In the genomic region with DNA sequence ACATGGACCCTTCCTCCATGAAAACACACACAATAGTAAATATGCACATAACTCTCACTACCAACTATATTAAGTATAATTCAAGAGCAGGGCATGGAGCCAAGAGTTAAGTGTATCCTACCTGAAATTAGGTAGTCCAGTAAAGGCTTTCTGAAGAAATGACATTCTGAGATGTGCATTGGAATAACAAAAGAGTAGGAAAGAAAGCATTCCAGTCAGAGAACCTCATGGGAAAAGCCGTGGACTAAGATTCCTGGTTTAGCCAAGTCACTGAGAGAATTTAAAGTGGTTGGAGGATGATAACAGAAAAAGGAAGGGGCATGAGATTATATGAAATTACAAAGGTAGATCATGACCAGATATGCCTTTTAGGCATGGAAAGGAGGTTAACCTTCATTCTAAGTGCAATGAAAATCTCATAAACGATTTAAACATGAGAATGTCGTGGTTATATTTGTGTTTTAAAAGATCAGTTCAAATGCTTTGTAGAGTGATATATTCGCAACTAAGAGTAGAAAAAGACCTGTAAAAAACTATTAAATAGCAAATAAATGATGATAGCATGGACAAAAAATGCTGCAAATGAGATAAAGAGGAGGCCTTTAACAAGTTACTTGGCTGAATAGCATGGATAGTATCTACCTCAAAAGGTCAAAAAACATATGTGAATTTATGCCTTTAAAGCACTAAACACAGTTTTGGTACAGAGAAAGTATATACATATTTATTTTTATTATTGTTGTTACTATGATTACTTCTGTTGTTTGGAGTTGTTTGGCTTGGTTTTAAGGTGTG, we compare ENCODE assay signal across 23 cellular contexts.
"Had no signal": no experiment of that assay in that cellular context is flagged by ENCODE, and none has a peak within 500 bp of the region (broad histone marks: within the 10 kb centered on the region; RNA-seq: fewer than 3 reads in every experiment).

No MANE protein-coding gene starts in this region.

- H3K36me3 ChIP-seq: upper lobe of left lung had no signal

- H3K9me3 Mint-ChIP-seq: brain, nephron progenitor cell had no signal

- H3K9me3 ChIP-seq: upper lobe of left lung had no signal

- H3K27me3 Mint-ChIP-seq: activated B cell treated with CpG ODN at 0.5 μM for 24 hours; activated naive CD8-positive, alpha-beta T cell treated with anti-CD3 and anti-CD28 coated beads, Interleukin-2, amount 10 ng/mL, durations not matched to agents 7 days and 5 days; dendritic cell treated with granulocyte-macrophage colony-stimulating factor and Interleukin-4, amounts not matched to agents 40 ng/mL and 50 ng/mL, for 4 days; memory B cell had no signal

- H2AFZ ChIP-seq: parathyroid adenoma had no signal

- H3K4me3 Mint-ChIP-seq: activated B cell treated with CpG ODN at 0.5 μM for 24 hours; activated naive CD4-positive, alpha-beta T cell treated with anti-CD3 and anti-CD28 coated beads for 36 hours; activated naive CD8-positive, alpha-beta T cell treated with anti-CD3 and anti-CD28 coated beads, Interleukin-2, amount 10 ng/mL, durations not matched to agents 7 days and 5 days; brain; dendritic cell treated with granulocyte-macrophage colony-stimulating factor and Interleukin-4, amounts not matched to agents 40 ng/mL and 50 ng/mL, for 4 days; memory B cell; nephron progenitor cell had no signal

- H3K9ac ChIP-seq: parathyroid adenoma had no signal

- H3K27me3 ChIP-seq: foreskin keratinocyte, upper lobe of left lung had no signal

- H3K79me2 ChIP-seq: parathyroid adenoma had no signal

- ATAC-seq: foreskin keratinocyte, left colon, mucosa of descending colon, right cardiac atrium had no signal

- DNase-seq: activated B cell treated with CpG ODN at 0.5 μM for 24 hours; activated CD4-positive, alpha-beta T cell treated with anti-CD3 and anti-CD28 coated beads for 4 hours; activated CD4-positive, alpha-beta T cell treated with anti-CD3 and anti-CD28 coated beads, Interleukin-2, amount 50 U/mL, for 48 hours; activated naive CD4-positive, alpha-beta T cell treated with anti-CD3 and anti-CD28 coated beads for 36 hours; activated naive CD8-positive, alpha-beta T cell treated with anti-CD3 and anti-CD28 coated beads, Interleukin-2, amount 10 ng/mL, durations not matched to agents 7 days and 5 days; activated T-cell treated with anti-CD3 and anti-CD28 coated beads, Interleukin-2, amount 50 U/mL, for 48 hours; caudate nucleus; effector CD4-positive, alpha-beta T cell; islet precursor cell; left colon; mucosa of descending colon; nephron progenitor cell; nucleus accumbens; right cardiac atrium; stimulated activated CD4-positive, alpha-beta T cell treated with anti-CD3 and anti-CD28 coated beads, Interleukin-4, amount 100 ng/mL, for 24 hours; stimulated activated naive CD4-positive, alpha-beta T cell treated with Interleukin-2 at 50 U/mL for 16 hours; T1000; upper lobe of left lung had no signal

- H3K4me1 Mint-ChIP-seq: activated B cell treated with CpG ODN at 0.5 μM for 24 hours; activated naive CD8-positive, alpha-beta T cell treated with anti-CD3 and anti-CD28 coated beads, Interleukin-2, amount 10 ng/mL, durations not matched to agents 7 days and 5 days; brain; memory B cell; nephron progenitor cell had no signal

- H3K27ac Mint-ChIP-seq: activated B cell treated with CpG ODN at 0.5 μM for 24 hours; activated naive CD4-positive, alpha-beta T cell treated with anti-CD3 and anti-CD28 coated beads for 36 hours; activated naive CD8-positive, alpha-beta T cell treated with anti-CD3 and anti-CD28 coated beads, Interleukin-2, amount 10 ng/mL, durations not matched to agents 7 days and 5 days; brain; dendritic cell treated with granulocyte-macrophage colony-stimulating factor and Interleukin-4, amounts not matched to agents 40 ng/mL and 50 ng/mL, for 4 days; memory B cell; nephron progenitor cell had no signal

- H3K27ac ChIP-seq: foreskin keratinocyte, parathyroid adenoma, upper lobe of left lung had no signal

- H3K4me1 ChIP-seq: foreskin keratinocyte, parathyroid adenoma, upper lobe of left lung had no signal

- H3K36me3 Mint-ChIP-seq: activated naive CD8-positive, alpha-beta T cell treated with anti-CD3 and anti-CD28 coated beads, Interleukin-2, amount 10 ng/mL, durations not matched to agents 7 days and 5 days; brain; memory B cell had no signal

- H3K4me3 ChIP-seq: mucosa of descending colon, upper lobe of left lung had no signal
